8 cellular contexts compared by ENCODE assay signal in genomic region chr14:23009939-23010718, GRCh38. TPM values are rescaled to one million over a fixed set of nuclear protein-coding genes. Genes with fewer than 3 reads are reported as not detected.
DNase-seq lines count a peak whose midpoint lies in the region; ATAC-seq and TF ChIP-seq lines count a peak whose summit lies in the region.

C14orf93 (minus strand) TSS chr14:23010143; CDS start chr14:22999023, 11,120 bp downstream.

- no peaks in the 10 kb centered on the region; the same call in 1 of the 2 replicates for H3K9me3 ChIP-seq in BE2C
- no peaks in the 10 kb centered on the region for H3K9me3 ChIP-seq in right cardiac atrium (ENCODE audit: control insufficient read depth, low read length)

- WGBS in right cardiac atrium, result 1% methylated on average over 40 of the region's 40 CpGs
- 2% methylated on average over 40 of the region's 40 CpGs for WGBS in urinary bladder

- DNase-seq in BE2C, result peak; percentile 86
- DNase-seq in NCI-H1417 (lab: John Stamatoyannopoulos, UW), result peak; percentile 82 to 88 (median 86)
- DNase-seq in T-helper 2 cell, result peak; percentile 53 to 89 (median 70)
- peak in 50 of 56 donors; percentile 5 to 77 (median 37) for DNase-seq in amygdala (lab: John Stamatoyannopoulos, UW)
- peak; percentile 85 to 95 (median 93) for DNase-seq in right cardiac atrium

- peaks cover 23% of the 10 kb centered on the region for H3K4me1 ChIP-seq in BE2C
- no peaks in the 10 kb centered on the region for H3K4me1 ChIP-seq in right cardiac atrium (ENCODE audit: control insufficient read depth, insufficient read depth, low read length)
- H3K4me1 ChIP-seq in rectal smooth muscle tissue (ENCODE audit: control insufficient read depth, insufficient read depth, low read length), result peaks cover 5% of the 10 kb centered on the region
- no peaks in the 10 kb centered on the region for H3K4me1 ChIP-seq in urinary bladder (ENCODE audit: insufficient read depth)

- TF ChIP-seq CTCF in BE2C (IDR thresholded peaks at IDR 0.05; ENCODE audit: low read depth, low read length), result no peak

- H3K27me3 ChIP-seq in BE2C, result no peaks in the 10 kb centered on the region
- H3K27me3 ChIP-seq in right cardiac atrium (ENCODE audit: control insufficient read depth, insufficient read depth), result no peaks in the 10 kb centered on the region
- no peaks in the 10 kb centered on the region for H3K27me3 ChIP-seq in rectal smooth muscle tissue (ENCODE audit: control insufficient read depth, insufficient read depth, low read length)

- intact Hi-C loops in right cardiac atrium (cut with DNase I), result no loop called here

- H3K36me3 ChIP-seq in BE2C, result no peaks in the 10 kb centered on the region
- no peaks in the 10 kb centered on the region for H3K36me3 ChIP-seq in rectal smooth muscle tissue (ENCODE audit: control insufficient read depth, insufficient read depth, low read length)
- H3K36me3 ChIP-seq in urinary bladder (ENCODE audit: insufficient read depth), result no peaks in the 10 kb centered on the region

- no peak within 1 kb of the TSS for H3K9ac ChIP-seq in rectal smooth muscle tissue (ENCODE audit: low read length)

- H3K27ac ChIP-seq in right cardiac atrium (ENCODE audit: low read length) (peak within 1 kb of the TSS; percentile 87), rectal smooth muscle tissue (ENCODE audit: low read depth, low read length) (peak within 1 kb of the TSS; percentile 67), urinary bladder (ENCODE audit: low read depth) (peak within 1 kb of the TSS; percentile 90)

- H3K4me3 ChIP-seq in BE2C (ENCODE audit: low read depth, low read length) (peak within 1 kb of the TSS; percentile 68), right cardiac atrium (ENCODE audit: low read length) (peak within 1 kb of the TSS; percentile 90), rectal smooth muscle tissue (ENCODE audit: low read length) (peak within 1 kb of the TSS; percentile 81), urinary bladder (ENCODE audit: low read depth, low read length) (peak within 1 kb of the TSS; percentile 50)

- ATAC-seq in GM21423 (IDR thresholded peaks at IDR 0.05; ENCODE audit: unreplicated experiment) (peak; percentile 33), right cardiac atrium (peak; percentile 60 to 64)

RNA-seq across cellular contexts. Expression of gene C14orf93, which starts in this region (rescaled TPM):
- 13.4 TPM for polyA plus RNA-seq in BE2C (2012; ENCODE audit: insufficient read depth, insufficient read length, low read depth)
- total RNA-seq in right cardiac atrium, result 10 to 100 TPM in 1 of 4 donors, 1 to 10 TPM in 3; 5.8 to 11.4 (median 6.7) TPM
- polyA plus RNA-seq in right cardiac atrium, result 4.1 TPM
- total RNA-seq in urinary bladder, result 10.4 TPM
- 14.5 TPM for polyA plus RNA-seq in urinary bladder

Comparison
In these comparisons a context has a peak if more than half of its experiments do, and no peak if none do; other contexts are left out.
1. Peak in every context shown above with its lines: DNase-seq, ATAC-seq, H3K4me3 ChIP-seq and H3K27ac ChIP-seq.
2. DNase-seq: peak in every context shown above with its lines; median percentile 93 in right cardiac atrium; 86 in BE2C; 86 in NCI-H1417; 70 in T-helper 2 cell; 37 in amygdala.